In genomic region chr17:44384823-44385286, GRCh38 we compare ENCODE assay signal across 8 cellular contexts. TPM values are rescaled to one million over a fixed set of nuclear protein-coding genes. Genes with fewer than 3 reads are reported as not detected.
DNase-seq lines count a peak whose midpoint lies in the region; ATAC-seq and TF ChIP-seq lines count a peak whose summit lies in the region.

No MANE protein-coding gene starts in this region.

- TF ChIP-seq CTCF in testis (IDR thresholded peaks at IDR 0.05), result no peak

- H3K27ac ChIP-seq in testis, result peak overlapping the region in 1 of 2 donors; percentile 50

- intact Hi-C loops in testis (cut with DNase I; ENCODE audit: low total_unique reads), result no loop called here

- no peaks in the 10 kb centered on the region for H3K9me3 Mint-ChIP-seq in T-helper 1 cell treated with Interleukin-12 subunit alpha and Interleukin-12 subunit beta and Interleukin-4 antibody, amounts not matched to agents 30 μg/mL and 1 μg/mL, for 36 hours
- H3K9me3 Mint-ChIP-seq in activated naive CD8-positive, alpha-beta T cell treated with anti-CD3 and anti-CD28 coated beads, Interleukin-2, amount 50 U/mL, for 24 hours, result no peaks in the 10 kb centered on the region

- H3K4me1 Mint-ChIP-seq in T-helper 1 cell treated with Interleukin-12 subunit alpha and Interleukin-12 subunit beta and Interleukin-4 antibody, amounts not matched to agents 30 μg/mL and 1 μg/mL, for 36 hours (ENCODE audit: low read depth), result peaks cover 9% of the 10 kb centered on the region
- H3K4me1 Mint-ChIP-seq in activated naive CD8-positive, alpha-beta T cell treated with anti-CD3 and anti-CD28 coated beads, Interleukin-2, amount 50 U/mL, for 24 hours, result peaks cover 9% of the 10 kb centered on the region

- peak overlapping the region; percentile 75 for H3K4me3 Mint-ChIP-seq in T-helper 1 cell treated with Interleukin-12 subunit alpha and Interleukin-12 subunit beta and Interleukin-4 antibody, amounts not matched to agents 30 μg/mL and 1 μg/mL, for 36 hours
- H3K4me3 Mint-ChIP-seq in activated naive CD8-positive, alpha-beta T cell treated with anti-CD3 and anti-CD28 coated beads, Interleukin-2, amount 50 U/mL, for 24 hours, result peak overlapping the region; percentile 62

- H3K27me3 ChIP-seq in testis, result no peaks in the 10 kb centered on the region

- H3K4me1 ChIP-seq in testis, result peaks cover 7% of the 10 kb centered on the region

- H3K4me3 ChIP-seq in testis, result peak overlapping the region; percentile 52 to 54

- WGBS in testis, 2 donors, result 8% methylated on average over 20 to 26 of the region's 26 CpGs

- ATAC-seq in activated naive CD8-positive, alpha-beta T cell treated with anti-CD3 and anti-CD28 coated beads, Interleukin-2, amount 50 U/mL, for 24 hours, result peak; percentile 18
- ATAC-seq in left lobe of liver (peak; percentile 21), GM18861 (IDR thresholded peaks at IDR 0.05; ENCODE audit: unreplicated experiment) (no peak), GM18867 (IDR thresholded peaks at IDR 0.05; ENCODE audit: unreplicated experiment) (no peak)

- no peak overlapping the region for H3K27ac Mint-ChIP-seq in T-helper 1 cell treated with Interleukin-12 subunit alpha and Interleukin-12 subunit beta and Interleukin-4 antibody, amounts not matched to agents 30 μg/mL and 1 μg/mL, for 36 hours
- H3K27ac Mint-ChIP-seq in activated naive CD8-positive, alpha-beta T cell treated with anti-CD3 and anti-CD28 coated beads, Interleukin-2, amount 50 U/mL, for 24 hours, result no peak overlapping the region

- TF ChIP-seq POLR2A in testis (IDR thresholded peaks at IDR 0.05), result no peak

- no peaks in the 10 kb centered on the region for H3K9me3 ChIP-seq in testis

- peaks cover 1% of the 10 kb centered on the region for H3K36me3 Mint-ChIP-seq in T-helper 1 cell treated with Interleukin-12 subunit alpha and Interleukin-12 subunit beta and Interleukin-4 antibody, amounts not matched to agents 30 μg/mL and 1 μg/mL, for 36 hours (ENCODE audit: low read depth)
- H3K36me3 Mint-ChIP-seq in activated naive CD8-positive, alpha-beta T cell treated with anti-CD3 and anti-CD28 coated beads, Interleukin-2, amount 50 U/mL, for 24 hours (ENCODE audit: low read depth), result no peaks in the 10 kb centered on the region

- H3K36me3 ChIP-seq in testis (ENCODE audit: low read depth, missing control alignments), result no peaks in the 10 kb centered on the region

- peaks cover 21% of the 10 kb centered on the region for H3K27me3 Mint-ChIP-seq in T-helper 1 cell treated with Interleukin-12 subunit alpha and Interleukin-12 subunit beta and Interleukin-4 antibody, amounts not matched to agents 30 μg/mL and 1 μg/mL, for 36 hours (ENCODE audit: low read depth)
- peaks cover 25% of the 10 kb centered on the region for H3K27me3 Mint-ChIP-seq in activated naive CD8-positive, alpha-beta T cell treated with anti-CD3 and anti-CD28 coated beads, Interleukin-2, amount 50 U/mL, for 24 hours

- DNase-seq in T-helper 1 cell (no peak), left lobe of liver (ENCODE audit: low spot score) (no peak), testis (no peak), GDM1 (lab: John Stamatoyannopoulos, UW) (no peak)
- DNase-seq in activated naive CD8-positive, alpha-beta T cell treated with anti-CD3 and anti-CD28 coated beads, Interleukin-2, amount 50 U/mL, for 24 hours, result no peak

RNA-seq across cellular contexts. Expression of gene ITGA2B, which starts 4.6 kb away (rescaled TPM):
- total RNA-seq in left lobe of liver, result 1.1 TPM
- total RNA-seq in testis, result 1 to 10 TPM; 5.1 to 6.7 TPM
- polyA plus RNA-seq in testis (ENCODE audit: insufficient read depth, low read depth, low replicate concordance), result 6.0 TPM

RNA-seq across cellular contexts. Expression of gene FAM171A2, which starts 21.2 kb away (rescaled TPM):
- total RNA-seq in left lobe of liver (0.20 TPM), testis (1 to 10 TPM; 2.0 to 3.6 TPM)
- polyA plus RNA-seq in testis (ENCODE audit: insufficient read depth, low read depth, low replicate concordance), result 1.3 TPM

RNA-seq across cellular contexts. Expression of gene GRN, which starts 39.8 kb away (rescaled TPM):
- total RNA-seq in left lobe of liver, result 111 TPM
- total RNA-seq in testis, result 100 to 1,000 TPM; 263 to 489 TPM
- polyA plus RNA-seq in testis (ENCODE audit: insufficient read depth, low read depth, low replicate concordance), result 161 TPM

Comparison
In these comparisons a context has a peak if more than half of its experiments do, and no peak if none do; other contexts are left out.
1. ATAC-seq: peak in activated naive CD8-positive, alpha-beta T cell treated with anti-CD3 and anti-CD28 coated beads, Interleukin-2, amount 50 U/mL, for 24 hours (single experiment) and left lobe of liver (single experiment); none in GM18861 (single experiment) and GM18867 (single experiment).